In genomic region chr3:129911261-129911861, GRCh38 we compare ENCODE assay signal across 18 cellular contexts. TPM values are rescaled to one million over a fixed set of nuclear protein-coding genes. Genes with fewer than 3 reads are reported as not detected.
DNase-seq lines count a peak whose midpoint lies in the region; ATAC-seq and TF ChIP-seq lines count a peak whose summit lies in the region.
"Had no signal": no experiment of that assay in that cellular context is flagged by ENCODE, and none has a peak within 500 bp of the region (broad histone marks: within the 10 kb centered on the region; RNA-seq: fewer than 3 reads in every experiment).

No MANE protein-coding gene starts in this region.

- TF ChIP-seq CTCF in HL-60 (IDR thresholded peaks at IDR 0.05; ENCODE audit: insufficient read depth, low read length) (no peak), heart right ventricle (IDR thresholded peaks at IDR 0.05) (no peak), osteoblast (IDR thresholded peaks at IDR 0.05; ENCODE audit: extremely low read depth, low read depth, low read length) (no peak)

- no peak overlapping the region for H2AFZ ChIP-seq in osteoblast (ENCODE audit: low read length)

- H4K20me1 ChIP-seq in osteoblast (ENCODE audit: insufficient read depth, low read length) = no peaks in the 10 kb centered on the region

- H3K4me3 ChIP-seq in HL-60 (replicated peaks; ENCODE audit: insufficient read depth, low read length) (no peak overlapping the region), heart right ventricle (no peak overlapping the region), osteoblast (ENCODE audit: insufficient read depth, low read length) (no peak overlapping the region)
- H3K4me3 ChIP-seq: breast epithelium had no signal

- intact Hi-C loops in heart right ventricle (cut with DNase I) = no loop called here

- H3K27me3 ChIP-seq in HL-60 (ENCODE audit: insufficient read depth, poor library complexity, severe bottlenecking) (no peaks in the 10 kb centered on the region), heart right ventricle (no peaks in the 10 kb centered on the region), osteoblast (ENCODE audit: insufficient read depth, low read length) (no peaks in the 10 kb centered on the region)
- H3K27me3 ChIP-seq: breast epithelium had no signal

- H3K36me3 ChIP-seq in heart right ventricle = peaks cover 0 to 4% (median 0%) of the 10 kb centered on the region in 9 donors
- H3K36me3 ChIP-seq in osteoblast (ENCODE audit: insufficient read depth, low read length) = no peaks in the 10 kb centered on the region
- H3K36me3 ChIP-seq: breast epithelium had no signal

- H3K27ac ChIP-seq in HL-60 (replicated peaks) = no peak overlapping the region
- H3K27ac ChIP-seq in heart right ventricle = peak overlapping the region in 2 of 10 donors; percentile 34 to 83
- H3K27ac ChIP-seq in osteoblast (ENCODE audit: low read depth, low read length) = no peak overlapping the region
- H3K27ac ChIP-seq: breast epithelium had no signal

- H3K9me3 ChIP-seq in heart right ventricle = peaks cover 0 to 31% (median 10%) of the 10 kb centered on the region in 11 donors
- peaks cover 8% of the 10 kb centered on the region for H3K9me3 ChIP-seq in osteoblast (ENCODE audit: low read depth, low read length)

- ATAC-seq in heart right ventricle (peak in 7 of 8 donors; percentile 51 to 73 (median 69)), HG03159 (IDR thresholded peaks at IDR 0.05; ENCODE audit: unreplicated experiment) (no peak), GM19397 (IDR thresholded peaks at IDR 0.05; ENCODE audit: unreplicated experiment) (no peak)
- ATAC-seq: HCT116; stimulated activated memory B cell treated with anti-CD40 and anti-IgM and Interleukin-4, amounts not matched to agents 10 μg/mL and 1 μg/mL and 100 μg/mL, for 72 hours had no signal

- DNase-seq in HL-60 (ENCODE audit: low read depth in 1 of 2, low spot score in 1 of 2) (peak; percentile 63 to 78), SIG-M5 treated with dmso at 0.1 percent for 504 hours (lab: John Stamatoyannopoulos, UW; ENCODE audit: unreplicated experiment) (peak; percentile 94), heart right ventricle (peak in 1 of 2 donors; percentile 9), pulmonary artery endothelial cell (ENCODE audit: low read depth, low spot score) (peak; percentile 71), osteoblast (ENCODE audit: insufficient read length, low spot score, missing footprints) (no peak)
- DNase-seq in stimulated activated naive CD4-positive, alpha-beta T cell treated with Interleukin-2 at 50 U/mL for 16 hours (lab: John Stamatoyannopoulos, UW) = no peak
- DNase-seq: activated naive CD4-positive, alpha-beta T cell treated with anti-CD3 and anti-CD28 coated beads, Interleukin-2, amount 50 U/mL, for 16 hours; DMS53; effector CD4-positive, alpha-beta T cell; IMR-90; mesenchymal stem cell; NCI-H1417; NCI-H345 had no signal

- H3K79me2 ChIP-seq in osteoblast (ENCODE audit: insufficient read depth, low read length) = no peaks in the 10 kb centered on the region

- H3K4me2 ChIP-seq in osteoblast (ENCODE audit: insufficient read depth, low read length) = no peak overlapping the region

- peaks cover 0 to 15% (median 0%) of the 10 kb centered on the region in 9 donors for H3K4me1 ChIP-seq in heart right ventricle
- no peaks in the 10 kb centered on the region for H3K4me1 ChIP-seq in osteoblast (ENCODE audit: insufficient read depth, low read length)
- H3K4me1 ChIP-seq: breast epithelium had no signal

RNA-seq across cellular contexts. Expression of gene TMCC1, which starts 17.9 kb away (rescaled TPM):
- total RNA-seq in heart right ventricle = 10 to 100 TPM; 23.5 to 36.0 (median 28.1) TPM
- polyA plus RNA-seq in heart right ventricle = 10 to 100 TPM in 1 of 2 donors, 1 to 10 TPM in 1; 5.3 to 13.2 TPM
- total RNA-seq in pulmonary artery endothelial cell = 12.1 and 12.4 TPM in 2 replicates
- total RNA-seq in osteoblast = 17.4 and 25.0 TPM in 2 replicates

Comparison
In these comparisons a context has a peak if more than half of its experiments do, and no peak if none do; other contexts are left out.
1. DNase-seq: peak in HL-60 (2 of 2), SIG-M5 treated with dmso at 0.1 percent for 504 hours (single experiment) and pulmonary artery endothelial cell (single experiment); none in osteoblast (single experiment) and stimulated activated naive CD4-positive, alpha-beta T cell treated with Interleukin-2 at 50 U/mL for 16 hours (single experiment).
2. ATAC-seq: peak in heart right ventricle (7 of 8); none in HG03159 (single experiment) and GM19397 (single experiment).